In genomic region chr10:3708830-3709229, GRCh38 we compare ENCODE assay signal across 18 cellular contexts.
"Had no signal": no experiment of that assay in that cellular context is flagged by ENCODE, and none has a peak within 500 bp of the region (broad histone marks: within the 10 kb centered on the region; RNA-seq: fewer than 3 reads in every experiment).

No MANE protein-coding gene starts in this region.

- ATAC-seq: activated CD4-positive, alpha-beta T cell treated with anti-CD3 and anti-CD28 coated beads for 36 hours; activated CD8-positive, alpha-beta T cell treated with anti-CD3 and anti-CD28 coated beads, Interleukin-2, amount 10 ng/mL, durations not matched to agents 7 days and 5 days; left colon; mucosa of descending colon; naive thymus-derived CD8-positive, alpha-beta T cell; right cardiac atrium; stimulated activated memory B cell treated with anti-CD40 and anti-IgM and Interleukin-4, amounts not matched to agents 10 μg/mL and 1 μg/mL and 100 μg/mL, for 72 hours had no signal

- H3K27me3 ChIP-seq: neutrophil, upper lobe of left lung had no signal

- H3K27ac ChIP-seq: neutrophil, upper lobe of left lung, WERI-Rb-1 had no signal

- H3K9me3 ChIP-seq: neutrophil, upper lobe of left lung had no signal

- H3K36me3 ChIP-seq: neutrophil, upper lobe of left lung, WERI-Rb-1 had no signal

- H3K4me3 ChIP-seq: mucosa of descending colon, upper lobe of left lung had no signal

- H3K4me1 ChIP-seq: upper lobe of left lung had no signal

- DNase-seq: activated CD4-positive, alpha-beta T cell treated with anti-CD3 and anti-CD28 coated beads for 36 hours; activated CD8-positive, alpha-beta memory T cell treated with anti-CD3 and anti-CD28 coated beads, Interleukin-2, amount 50 U/mL, for 48 hours; activated CD8-positive, alpha-beta T cell treated with anti-CD3 and anti-CD28 coated beads, Interleukin-2, amount 10 ng/mL, durations not matched to agents 7 days and 5 days; amniotic stem cell; cerebellar nuclear complex; dermis blood vessel endothelial cell; left colon; mucosa of descending colon; naive thymus-derived CD8-positive, alpha-beta T cell; posterior cingulate gyrus; right cardiac atrium; small intestine; substantia nigra; T-helper 9 cell; WERI-Rb-1 had no signal
